ENCODE assay signal across 1 cellular context in genomic region chr2:236173734-236174607, GRCh38.
TF ChIP-seq lines count a peak whose summit lies in the region.

No MANE protein-coding gene starts in this region.

TF ChIP-seq in endothelial cell of umbilical vein, 7 proteins besides CTCF, POLR2A, EP300 and RAD21:
- TF ChIP-seq GATA2 (IDR thresholded peaks at IDR 0.05; ENCODE audit: insufficient read depth, insufficient read length, low read depth, low read length) (no peak), MYC (IDR thresholded peaks at IDR 0.05; ENCODE audit: low read depth, low read length) (no peak), JUN (IDR thresholded peaks at IDR 0.05; ENCODE audit: borderline replicate concordance, insufficient read depth, insufficient read length, low read depth) (no peak), EZH2 (IDR thresholded peaks at IDR 0.05; ENCODE audit: borderline replicate concordance, low read depth, low read length, severe bottlenecking) (no peak), POLR2AphosphoS5 (IDR thresholded peaks at IDR 0.05; ENCODE audit: insufficient read depth, low read depth, low read length) (no peak), FOS (IDR thresholded peaks at IDR 0.05; ENCODE audit: borderline replicate concordance, insufficient read depth, low read length) (no peak)
- TF ChIP-seq, protein P1, sequence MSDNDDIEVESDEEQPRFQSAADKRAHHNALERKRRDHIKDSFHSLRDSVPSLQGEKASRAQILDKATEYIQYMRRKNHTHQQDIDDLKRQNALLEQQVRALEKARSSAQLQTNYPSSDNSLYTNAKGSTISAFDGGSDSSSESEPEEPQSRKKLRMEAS (IDR thresholded peaks at IDR 0.05; ENCODE audit: insufficient read depth, insufficient read length) = no peak
